ENCODE assay signal across 20 cellular contexts in the genomic region with DNA sequence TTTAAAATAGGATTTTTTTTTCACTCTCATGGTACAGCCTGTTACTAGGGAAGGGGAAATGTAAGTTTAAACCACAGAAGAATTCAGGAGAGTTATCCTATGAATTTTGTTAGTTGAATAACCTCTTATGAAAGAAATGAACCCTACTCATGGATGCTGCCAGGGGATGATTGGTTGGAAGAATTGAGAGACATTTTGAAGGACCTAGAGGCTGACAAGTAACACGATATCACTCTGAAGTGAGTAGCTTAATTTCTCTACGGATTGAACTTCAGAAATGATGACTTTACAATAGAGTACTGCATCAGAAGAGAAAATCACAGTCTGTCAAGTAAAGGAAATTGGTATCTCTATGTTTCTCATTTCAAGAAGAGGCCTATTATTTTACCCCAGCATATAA.
A peak's percentile ranks its signal among the peaks of the same experiment; 100 is the strongest.
DNase-seq lines count a peak whose midpoint lies in the region; ATAC-seq and TF ChIP-seq lines count a peak whose summit lies in the region.
"Had no signal": no experiment of that assay in that cellular context is flagged by ENCODE, and none has a peak within 500 bp of the region (broad histone marks: within the 10 kb centered on the region; RNA-seq: fewer than 3 reads in every experiment).

No MANE protein-coding gene starts in this region.

- H3K79me2 ChIP-seq in smooth muscle cell (ENCODE audit: low read depth): no peaks in the 10 kb centered on the region

- intact Hi-C loops in breast epithelium (cut with DNase I; ENCODE audit: low total_unique reads): no loop called here
- intact Hi-C loops in heart left ventricle (cut with DNase I): no loop called here

- no peak overlapping the region for H3K4me2 ChIP-seq in smooth muscle cell
- H3K4me2 ChIP-seq: A549 had no signal

- no peaks in the 10 kb centered on the region for H4K20me1 ChIP-seq in smooth muscle cell (ENCODE audit: low read depth)

- H3K36me3 ChIP-seq in smooth muscle cell (ENCODE audit: low read depth) (no peaks in the 10 kb centered on the region), breast epithelium (no peaks in the 10 kb centered on the region), heart left ventricle (no peaks in the 10 kb centered on the region)

- no peak for ATAC-seq in heart left ventricle
- ATAC-seq: A549, K562 had no signal

- H3K9ac ChIP-seq in smooth muscle cell (ENCODE audit: low read depth): no peak overlapping the region

- H3K4me1 ChIP-seq in smooth muscle cell (ENCODE audit: low read depth) (no peaks in the 10 kb centered on the region), breast epithelium (no peaks in the 10 kb centered on the region), heart left ventricle (no peaks in the 10 kb centered on the region)
- H3K4me1 ChIP-seq: A549 had no signal

- H3F3A ChIP-seq in smooth muscle cell (ENCODE audit: low read depth): no peaks in the 10 kb centered on the region

- H3K9me3 ChIP-seq in smooth muscle cell (replicated peaks; ENCODE audit: low read depth): no peaks in the 10 kb centered on the region
- peaks cover 0 to 3% of the 10 kb centered on the region in 2 donors for H3K9me3 ChIP-seq in breast epithelium
- no peaks in the 10 kb centered on the region for H3K9me3 ChIP-seq in heart left ventricle

- H3K4me3 ChIP-seq in smooth muscle cell (no peak overlapping the region), breast epithelium (no peak overlapping the region), heart left ventricle (no peak overlapping the region)
- H3K4me3 ChIP-seq: A549, K562, SK-N-MC had no signal

- WGBS in smooth muscle cell (ENCODE audit: low lambda C conversion rate): 84% methylated on average over 2 of the region's 2 CpGs
- 65 to 73% (median 69%) methylated on average over 2 of the region's 2 CpGs for WGBS in heart left ventricle, 4 donors

- TF ChIP-seq POLR2A in breast epithelium (IDR thresholded peaks at IDR 0.05): no peak
- no peak for TF ChIP-seq POLR2A in heart left ventricle (IDR thresholded peaks at IDR 0.05)

- no peaks in the 10 kb centered on the region for H3K27me3 ChIP-seq in smooth muscle cell (ENCODE audit: low read depth)
- H3K27me3 ChIP-seq in breast epithelium: no peaks in the 10 kb centered on the region
- no peaks in the 10 kb centered on the region for H3K27me3 ChIP-seq in heart left ventricle

- peak overlapping the region; percentile 35 for H2AFZ ChIP-seq in smooth muscle cell (ENCODE audit: low read depth)

- H3K27ac ChIP-seq in smooth muscle cell (ENCODE audit: low read depth) (no peak overlapping the region), breast epithelium (no peak overlapping the region), heart left ventricle (no peak overlapping the region)
- H3K27ac ChIP-seq: A549, RWPE1, SK-N-MC had no signal

- TF ChIP-seq CTCF in smooth muscle cell (IDR thresholded peaks at IDR 0.05; ENCODE audit: borderline replicate concordance, insufficient read depth, poor library complexity, severe bottlenecking): no peak
- TF ChIP-seq CTCF in breast epithelium (IDR thresholded peaks at IDR 0.05): no peak
- TF ChIP-seq CTCF in heart left ventricle (IDR thresholded peaks at IDR 0.05): no peak

- DNase-seq in LHCN-M2 (ENCODE audit: low read depth): peak; percentile 7
- peak; percentile 15 for DNase-seq in amniotic epithelial cell (ENCODE audit: low read depth)
- peak; percentile 20 for DNase-seq in fibroblast of the conjunctiva (ENCODE audit: low read depth)
- DNase-seq in smooth muscle cell (lab: John Stamatoyannopoulos, UW; ENCODE audit: unreplicated experiment): no peak
- DNase-seq in NCI-H1436 (lab: John Stamatoyannopoulos, UW): no peak
- DNase-seq in breast epithelium (ENCODE audit: low spot score in 2 of 2): no peak
- no peak for DNase-seq in heart left ventricle
- DNase-seq: CD4-positive, CD25-positive, alpha-beta regulatory T cell; H9; MM.1S; NCI-H1048; NCI-H1436 treated with DMSO at 0.1 percent for 48 hours; NCI-H1930; NCI-H2171 treated with DMSO at 0.1 percent for 48 hours; NCI-H69; SHP77 treated with DMSO at 0.1 percent for 48 hours had no signal

Comparison
In these comparisons a context has a peak if more than half of its experiments do, and no peak if none do; other contexts are left out.
1. DNase-seq: peak in LHCN-M2 (single experiment), amniotic epithelial cell (single experiment) and fibroblast of the conjunctiva (single experiment); none in smooth muscle cell (single experiment), NCI-H1436 (single experiment), breast epithelium (0 of 2) and heart left ventricle (0 of 5).